Comparison of ENCODE assay signal across 8 cellular contexts in the genomic region with DNA sequence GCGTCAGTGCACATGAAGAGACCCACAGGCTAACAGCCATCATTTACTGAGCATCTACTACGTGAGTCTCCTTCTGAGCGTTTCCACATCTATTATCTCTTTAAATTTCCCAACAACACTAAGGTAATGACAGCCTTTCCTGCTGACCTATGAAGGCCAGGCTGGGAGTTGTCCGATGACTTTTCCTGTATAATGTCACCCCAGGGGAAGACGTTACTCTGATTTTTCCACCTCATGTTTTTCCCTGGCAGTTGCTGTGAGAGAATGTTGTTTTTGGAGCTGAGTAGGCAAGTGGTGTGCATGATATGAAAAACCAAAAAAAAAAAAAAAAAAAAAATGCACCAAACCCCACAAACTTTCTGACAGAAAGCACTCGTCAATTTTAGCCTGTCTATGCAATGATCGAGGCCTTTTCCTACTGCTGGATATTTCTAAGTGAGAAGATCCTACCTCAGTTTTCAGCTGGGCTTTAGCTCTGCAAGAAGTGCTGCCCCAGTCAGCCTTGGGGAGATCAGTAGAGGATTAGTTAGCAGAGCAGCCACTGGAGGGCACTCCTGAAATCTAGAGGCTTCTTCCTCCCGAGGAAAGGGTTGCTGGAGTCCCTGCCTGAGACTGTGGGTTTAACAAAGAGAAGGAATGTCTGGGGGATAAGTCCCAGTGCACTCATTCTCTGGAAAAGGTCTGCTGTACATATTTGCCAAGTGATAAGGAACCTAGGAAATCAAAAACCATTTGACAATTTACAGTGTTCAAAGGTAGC.
DNase-seq lines count a peak whose midpoint lies in the region; ATAC-seq and TF ChIP-seq lines count a peak whose summit lies in the region.

No MANE protein-coding gene starts in this region.

- H3K36me3 Mint-ChIP-seq in endodermal cell (ENCODE audit: low read depth): no peaks in the 10 kb centered on the region

- peak overlapping the region; percentile 83 for H2AFZ ChIP-seq in OCI-LY3 (ENCODE audit: low read depth, low read length)

- H3K36me3 ChIP-seq in OCI-LY3 (replicated peaks; ENCODE audit: low read depth, low read length): no peaks in the 10 kb centered on the region
- H3K36me3 ChIP-seq in endodermal cell (ENCODE audit: control insufficient read depth, insufficient read depth, low read length): no peaks in the 10 kb centered on the region
- no peaks in the 10 kb centered on the region for H3K36me3 ChIP-seq in mesendoderm (ENCODE audit: control insufficient read depth, insufficient read depth, low read length)

- 70 to 79% methylated on average over 5 to 8 of the region's 8 CpGs for WGBS in endodermal cell (ENCODE audit: insufficient coverage in 1 of 2, insufficient read length in 1 of 2), 2 experiments
- WGBS in mesendoderm (ENCODE audit: extremely low coverage, insufficient coverage, low lambda C conversion rate): no CpG with 5 or more reads among the region's 8 CpGs

- H3K4me3 ChIP-seq in OCI-LY3 (ENCODE audit: low read length): no peak overlapping the region
- H3K4me3 ChIP-seq in endodermal cell (ENCODE audit: low read length): no peak overlapping the region
- H3K4me3 ChIP-seq in mesendoderm (ENCODE audit: low read length): no peak overlapping the region

- H3K9ac ChIP-seq in OCI-LY3 (ENCODE audit: low read length) (no peak overlapping the region), endodermal cell (ENCODE audit: extremely low read depth, low read length, poor library complexity, severe bottlenecking) (no peak overlapping the region), mesendoderm (ENCODE audit: low read length) (no peak overlapping the region)

- H3K79me1 ChIP-seq in mesendoderm (ENCODE audit: low read length): no peaks in the 10 kb centered on the region

- peaks cover 16% of the 10 kb centered on the region for H3K4me1 Mint-ChIP-seq in endodermal cell

- H3K56ac ChIP-seq in mesendoderm (ENCODE audit: low read length): no peak overlapping the region

- H2BK15ac ChIP-seq in mesendoderm (replicated peaks; ENCODE audit: low read depth): no peak overlapping the region

- H4K5ac ChIP-seq in mesendoderm (ENCODE audit: low read length): no peak overlapping the region

- H3K27me3 ChIP-seq in OCI-LY3 (ENCODE audit: low read depth, low read length) (no peaks in the 10 kb centered on the region), endodermal cell (ENCODE audit: control insufficient read depth, insufficient read depth, low read length, poor library complexity, severe bottlenecking) (no peaks in the 10 kb centered on the region), mesendoderm (ENCODE audit: insufficient read depth, low read length, poor library complexity) (no peaks in the 10 kb centered on the region)

- H2BK120ac ChIP-seq in mesendoderm (ENCODE audit: low read depth, low read length): no peak overlapping the region

- H4K20me1 ChIP-seq in OCI-LY3 (ENCODE audit: insufficient read depth, low read length): no peaks in the 10 kb centered on the region

- H2BK5ac ChIP-seq in mesendoderm (ENCODE audit: low read length): no peak overlapping the region

- no peaks in the 10 kb centered on the region for H3K27me3 Mint-ChIP-seq in endodermal cell (ENCODE audit: insufficient read depth)

- no peak overlapping the region for H3K18ac ChIP-seq in mesendoderm (ENCODE audit: low read length)

- H3K27ac ChIP-seq in OCI-LY3 (ENCODE audit: low read length) (no peak overlapping the region), endodermal cell (ENCODE audit: low read depth, low read length) (no peak overlapping the region), mesendoderm (ENCODE audit: low read depth, low read length) (no peak overlapping the region)

- H3K9me3 ChIP-seq in OCI-LY3 (ENCODE audit: insufficient read depth, low read length) (no peaks in the 10 kb centered on the region), endodermal cell (ENCODE audit: control insufficient read depth, low read length) (no peaks in the 10 kb centered on the region)

- H3K4ac ChIP-seq in mesendoderm (ENCODE audit: low read depth, low read length): no peak overlapping the region

- H3K4me1 ChIP-seq in OCI-LY3 (ENCODE audit: low read length): no peaks in the 10 kb centered on the region
- no peaks in the 10 kb centered on the region for H3K4me1 ChIP-seq in endodermal cell (ENCODE audit: control insufficient read depth, insufficient read depth, low read length)
- H3K4me1 ChIP-seq in mesendoderm (ENCODE audit: control insufficient read depth, low read depth, low read length): no peaks in the 10 kb centered on the region

- DNase-seq in DMS114 treated with DMSO at 0.1 percent for 48 hours (lab: John Stamatoyannopoulos, UW; ENCODE audit: unreplicated experiment) (peak; percentile 7), GM19240 (ENCODE audit: insufficient read length, low spot score) (peak; percentile 23), HT1080 (ENCODE audit: low read depth) (peak; percentile 50), endodermal cell (peak; percentile 87), mesendoderm (peak; percentile 83)
- DNase-seq in effector CD8-positive, alpha-beta T cell (lab: John Stamatoyannopoulos, UW): no peak

- H3K79me2 ChIP-seq in OCI-LY3 (ENCODE audit: low read length) (no peaks in the 10 kb centered on the region), mesendoderm (ENCODE audit: control insufficient read depth, insufficient read depth, low read length) (no peaks in the 10 kb centered on the region)

- no peak overlapping the region for H4K8ac ChIP-seq in mesendoderm (ENCODE audit: low read depth, low read length)

- no peaks in the 10 kb centered on the region for H3K9me3 Mint-ChIP-seq in endodermal cell

- no peak for ATAC-seq in GM19452 (IDR thresholded peaks at IDR 0.05; ENCODE audit: unreplicated experiment)

- H3K4me2 ChIP-seq in OCI-LY3 (ENCODE audit: low read length) (no peak overlapping the region), mesendoderm (ENCODE audit: low read length) (no peak overlapping the region)

- H3K27ac Mint-ChIP-seq in endodermal cell: no peak overlapping the region

- H3K23ac ChIP-seq in mesendoderm (ENCODE audit: low read length): no peak overlapping the region

- TF ChIP-seq CTCF in OCI-LY3 (IDR thresholded peaks at IDR 0.05; ENCODE audit: low read depth, low read length) (peak; percentile 69), endodermal cell (conservative IDR thresholded peaks at IDR 0.05) (peak; percentile 82)

- no peak overlapping the region for H3K4me3 Mint-ChIP-seq in endodermal cell

- no peak overlapping the region for H2AK5ac ChIP-seq in mesendoderm (ENCODE audit: low read length)
